In the genomic region with DNA sequence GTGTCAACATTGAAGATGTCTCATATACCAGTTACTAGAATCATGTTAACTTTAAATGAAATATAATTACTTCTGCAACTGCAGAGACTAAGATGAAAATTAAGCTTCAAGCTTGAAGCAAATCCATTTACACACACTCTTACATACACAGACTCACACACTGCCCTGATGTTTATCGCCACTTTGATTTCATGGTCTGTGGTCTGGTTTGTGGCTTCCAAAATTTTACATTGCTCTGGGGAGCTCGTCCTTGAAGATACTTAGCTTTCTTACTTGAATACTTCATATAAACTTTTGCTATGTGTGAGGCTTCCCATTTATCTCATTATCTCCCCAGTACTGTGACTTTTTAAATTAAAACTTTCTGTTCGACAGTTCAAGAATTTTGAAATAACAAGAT, we compare ENCODE assay signal across 31 cellular contexts. TPM values are rescaled to one million over a fixed set of nuclear protein-coding genes. Genes with fewer than 3 reads are reported as not detected.
DNase-seq lines count a peak whose midpoint lies in the region; ATAC-seq, FAIRE-seq and TF ChIP-seq lines count a peak whose summit lies in the region.
"Had no signal": no experiment of that assay in that cellular context is flagged by ENCODE, and none has a peak within 500 bp of the region (broad histone marks: within the 10 kb centered on the region; RNA-seq: fewer than 3 reads in every experiment).

No MANE protein-coding gene starts in this region.

- SMC1A ChIA-PET in GM12878 (lab: Charles Lee; ENCODE audit: uncharacterized antibody, unreplicated experiment): interaction anchor here (0.8 to 5.7 kb wide), 19 partner anchors 9 to 126 kb away, joined by 3 to 41 read pairs (median 5); no protein-coding TSS in a partner anchor

- TF ChIP-seq RAD21 in GM12878 (IDR thresholded peaks at IDR 0.05; ENCODE audit: insufficient read depth, low read depth, low read length): no peak

- no TSS peak for BruUV-seq in A673 (replicated peaks; lab: Mats Ljungman, UMichigan)
- no TSS peak for BruUV-seq in GM12878 (replicated peaks; lab: Mats Ljungman, UMichigan)

- WGBS in GM12878 (ENCODE audit: insufficient coverage, insufficient replicate concordance, low lambda C conversion rate, missing lambda C conversion rate): 10% methylated on average over 3 of the region's 3 CpGs

- H3K4me1 ChIP-seq in A673 (ENCODE audit: insufficient read depth, low read length, poor library complexity, severe bottlenecking) (no peaks in the 10 kb centered on the region), Loucy (ENCODE audit: insufficient read depth, low read length, poor library complexity, severe bottlenecking) (peaks cover 11% of the 10 kb centered on the region), GM12878 (ENCODE audit: control insufficient read depth, insufficient read depth, low read length) (peaks cover 10% of the 10 kb centered on the region; the same call in 1 of the 2 replicates)
- H3K4me1 ChIP-seq: BE2C, esophagus muscularis mucosa, foreskin keratinocyte, heart right ventricle, right atrium auricular region had no signal

- H3F3A ChIP-seq in Loucy (ENCODE audit: low read depth): no peaks in the 10 kb centered on the region

- FAIRE-seq in GM12878 (lab: Jason Lieb, UNC): peak; percentile 31
- FAIRE-seq: G401.6, pancreas had no signal

- H2AFZ ChIP-seq in Loucy (ENCODE audit: low read length): no peak overlapping the region
- no peak overlapping the region; the same call in 1 of the 2 replicates for H2AFZ ChIP-seq in GM12878 (ENCODE audit: control insufficient read depth, low read depth, low read length)

- RAD21 ChIA-PET in GM12878 (lab: Charles Lee; ENCODE audit: unreplicated experiment): interaction anchor here (1.3 to 4.6 kb wide), 8 partner anchors 11 to 129 kb away, joined by 3 to 18 read pairs (median 8); no protein-coding TSS in a partner anchor

- DNase-seq in A673 (ENCODE audit: low spot score) (peak; percentile 39), GM12878 (ENCODE audit: low read depth, low spot score) (no peak), activated gamma-delta T cell treated with Interleukin-2 at 50 U/mL for 16 hours (no peak), NCI-H2196 (lab: John Stamatoyannopoulos, UW; ENCODE audit: unreplicated experiment) (no peak)
- DNase-seq in effector CD8-positive, alpha-beta T cell (lab: John Stamatoyannopoulos, UW): no peak
- DNase-seq: ACHN; activated CD4-positive, alpha-beta T cell treated with anti-CD3 and anti-CD28 coated beads, Interleukin-2, amount 10 ng/mL, durations not matched to agents 24 days and 14 days; anterior cingulate cortex; BE2C; DMS53; endodermal cell; foreskin keratinocyte; heart right ventricle; mucosa of descending colon; NCI-H1105 treated with DMSO at 0.1 percent for 48 hours; NCI-H2029 treated with DMSO at 0.1 percent for 48 hours; NCI-H2227 treated with DMSO at 0.1 percent for 48 hours; NCI-H526 treated with DMSO at 0.1 percent for 48 hours; pancreas; stimulated activated CD4-positive, alpha-beta T cell treated with anti-CD3 and anti-CD28 coated beads, Interleukin-2, amount 100 ng/mL, for 24 hours; transverse colon had no signal

- no peak overlapping the region for H3K27ac ChIP-seq in A673 (ENCODE audit: low read depth, low read length, poor library complexity, severe bottlenecking)
- H3K27ac ChIP-seq in GM12878 (ENCODE audit: control insufficient read depth, insufficient read depth): no peak overlapping the region
- H3K27ac ChIP-seq: coronary artery, esophagus muscularis mucosa, foreskin keratinocyte, heart right ventricle, right atrium auricular region had no signal

- no peaks in the 10 kb centered on the region for H4K20me1 ChIP-seq in Loucy (ENCODE audit: insufficient read depth, low read length, poor library complexity, severe bottlenecking)
- no peaks in the 10 kb centered on the region for H4K20me1 ChIP-seq in GM12878 (ENCODE audit: control insufficient read depth, insufficient read depth)

- H3K36me3 ChIP-seq in A673 (ENCODE audit: insufficient read depth, low read length, poor library complexity, severe bottlenecking) (no peaks in the 10 kb centered on the region), Loucy (ENCODE audit: insufficient read depth, low read length) (no peaks in the 10 kb centered on the region), GM12878 (ENCODE audit: control insufficient read depth in 2 of 2, insufficient read depth in 2 of 2, low read length in 1 of 2) (no peaks in the 10 kb centered on the region)
- H3K36me3 ChIP-seq: BE2C, esophagus muscularis mucosa, heart right ventricle, pancreas, right atrium auricular region, transverse colon had no signal

- no peaks in the 10 kb centered on the region for H3K9me3 ChIP-seq in A673 (ENCODE audit: low read depth, low read length, poor library complexity, severe bottlenecking)
- H3K9me3 ChIP-seq in Loucy (ENCODE audit: insufficient read depth, low read depth, low read length): no peaks in the 10 kb centered on the region
- H3K9me3 ChIP-seq in GM12878 (replicated peaks; ENCODE audit: control insufficient read depth, insufficient read depth, low read length): no peaks in the 10 kb centered on the region
- H3K9me3 ChIP-seq: BE2C, esophagus muscularis mucosa, heart right ventricle, mucosa of descending colon, pancreas, right atrium auricular region, transverse colon had no signal

- no peaks in the 10 kb centered on the region for H3K9me2 ChIP-seq in Loucy (replicated peaks; ENCODE audit: low read depth, low read length)

- no peak for TF ChIP-seq CTCF in A673 (conservative IDR thresholded peaks at IDR 0.05; ENCODE audit: low read depth, low read length)
- no peak for TF ChIP-seq CTCF in Loucy (conservative IDR thresholded peaks at IDR 0.05; ENCODE audit: low read length)
- no peak for TF ChIP-seq CTCF in GM12878 (IDR thresholded peaks at IDR 0.05 in 2 of 3, conservative IDR thresholded peaks at IDR 0.05 in 1 of 3; ENCODE audit: control insufficient read depth in 2 of 3, extremely low read depth in 1 of 3, insufficient read depth in 1 of 3, low read depth in 3 of 3, low read length in 3 of 3)

- ATAC-seq in GM18909 (IDR thresholded peaks at IDR 0.05; ENCODE audit: poor library complexity, unreplicated experiment) (peak; percentile 49), GM12878 (peak; percentile 82), GM18505 (IDR thresholded peaks at IDR 0.05; ENCODE audit: unreplicated experiment) (no peak)
- ATAC-seq: activated T-helper 17 cell treated with anti-CD3 and anti-CD28 coated beads, Interleukin-2, amount 50 U/mL, for 72 hours; heart right ventricle; pancreas had no signal

- H3K4me2 ChIP-seq in Loucy (ENCODE audit: low read depth, low read length, poor library complexity, severe bottlenecking) (peak overlapping the region; percentile 34), GM12878 (ENCODE audit: control insufficient read depth, insufficient read depth) (peak overlapping the region; percentile 60)

- CTCF ChIA-PET in A673 (lab: Charles Lee): no interaction called here
- CTCF ChIA-PET in GM12878 (lab: Yijun Ruan, JAX): interaction anchor here (0.8 to 2.9 kb wide), 9 partner anchors 11 to 127 kb away, joined by 3 to 14 read pairs (median 4); no protein-coding TSS in a partner anchor

- no peak for TF ChIP-seq EP300 in GM12878 (IDR thresholded peaks at IDR 0.05; ENCODE audit: borderline replicate concordance in 1 of 2, control insufficient read depth in 1 of 2, low read depth in 2 of 2, low read length in 2 of 2)

- H3K4me3 ChIP-seq in A673 (ENCODE audit: low read depth, low read length, poor library complexity, severe bottlenecking) (no peak overlapping the region), Loucy (ENCODE audit: low read length, poor library complexity, severe bottlenecking) (no peak overlapping the region), GM12878 (no peak overlapping the region)
- H3K4me3 ChIP-seq: coronary artery, esophagus muscularis mucosa, heart right ventricle, mucosa of descending colon, pancreas, right atrium auricular region, transverse colon had no signal

- H3K79me2 ChIP-seq in Loucy (ENCODE audit: insufficient read depth, low read length) (no peaks in the 10 kb centered on the region), GM12878 (ENCODE audit: control insufficient read depth, insufficient read depth, low read length) (no peaks in the 10 kb centered on the region)

- intact Hi-C loops in A673 (cut with micrococcal nuclease; ENCODE audit: unreplicated experiment): no loop called here
- intact Hi-C loops in GM12878 (cut with micrococcal nuclease; ENCODE audit: unreplicated experiment): no loop called here

- no peak overlapping the region for H3K9ac ChIP-seq in Loucy (ENCODE audit: low read depth, low read length, poor library complexity, severe bottlenecking)
- H3K9ac ChIP-seq in GM12878 (ENCODE audit: control insufficient read depth, insufficient read depth, low read length): no peak overlapping the region

- TF ChIP-seq POLR2A in GM12878 (IDR thresholded peaks at IDR 0.05; ENCODE audit: low read depth, low read length): no peak
- TF ChIP-seq POLR2A in GM18505 (IDR thresholded peaks at IDR 0.05; ENCODE audit: borderline replicate concordance, extremely low read depth, insufficient read depth, insufficient read length): no peak

- in situ Hi-C loops in GM12878 (cut with MboI): no loop called here

- POLR2A ChIA-PET in A673 (lab: Charles Lee; ENCODE audit: low non-redundant PET): no interaction called here
- POLR2A ChIA-PET in GM12878 (lab: Charles Lee): interaction anchor here (1.1 kb wide), 1 partner anchor 8 kb away, joined by 3 read pairs; no protein-coding TSS in a partner anchor

- no peaks in the 10 kb centered on the region for H3K27me3 ChIP-seq in A673 (replicated peaks; ENCODE audit: insufficient read depth, low read depth, low read length, poor library complexity)
- peaks cover 69% of the 10 kb centered on the region for H3K27me3 ChIP-seq in Loucy (ENCODE audit: insufficient read depth, low read length, poor library complexity, severe bottlenecking)
- H3K27me3 ChIP-seq in GM12878 (replicated peaks in 1 of 2; ENCODE audit: control insufficient read depth in 2 of 2, insufficient read depth in 2 of 2, low read length in 1 of 2): no peaks in the 10 kb centered on the region
- H3K27me3 ChIP-seq: BE2C, esophagus muscularis mucosa, foreskin keratinocyte, pancreas, right atrium auricular region, transverse colon had no signal

RNA-seq across cellular contexts. Expression of a gene that starts 35.8 kb away (rescaled TPM):
- total RNA-seq in A673 (2021) (not detected in 2 replicates), GM12878 (2014; rRNA removed) (under 0.01 and 0.11 TPM in 2 replicates), GM12878 (2014; rRNA removed; fragmentation: Illumina TruSeq; extraction: Trizol) (0.05 TPM in 1 of 2 replicates, not detected in the other), GM12878 (2021) (not detected in 2 replicates)
- 0.06 TPM in 1 of 2 replicates, not detected in the other for total RNA-seq in GM12878 (2013; cell fraction: nucleolus; rRNA removed)
- polyA plus RNA-seq in GM12878 (2011; ENCODE audit: low read depth): not detected
- polyA plus RNA-seq in GM12878 (2011; rRNA removed) (0.01 TPM in 2 replicates), GM12878 (2014; fragmentation: Illumina TruSeq; extraction: Trizol) (0.01 TPM in 1 of 2 replicates, not detected in the other), GM12878 (2014; fragmentation: Nextera tagmentation; extraction: Ambion mirVana) (under 1 TPM; 0.08 to 0.09 TPM), GM12878 (2014; rRNA removed) (0.04 and 0.09 TPM in 2 replicates), GM12878 (2016; fragmentation: Nextera tagmentation; extraction: Ambion mirVana) (1 to 10 TPM in 1 of 2 experiments, under 1 TPM in 1; 0.48 to 1.1 TPM)
- polyA plus RNA-seq in GM12878 (2011; cell fraction: cytosol; rRNA removed): 0.01 TPM in 1 of 2 replicates, not detected in the other
- polyA plus RNA-seq in GM12878 (2011; cell fraction: nucleus; rRNA removed): not detected in 2 replicates
- 0.22 TPM in 1 of 2 replicates, not detected in the other for polyA plus RNA-seq in GM12878 (2012)
- not detected in 2 replicates for polyA minus RNA-seq in GM12878 (2011; rRNA and poly(A)+ RNA removed)
- polyA minus RNA-seq in GM12878 (2011; cell fraction: cytosol; rRNA and poly(A)+ RNA removed): not detected in 2 replicates
- not detected in 2 replicates for polyA minus RNA-seq in GM12878 (2011; cell fraction: nucleus; rRNA and poly(A)+ RNA removed)
- total RNA-seq: activated CD4-positive, alpha-beta T cell treated with anti-CD3 and anti-CD28 coated beads, Interleukin-2, amount 10 ng/mL, durations not matched to agents 24 days and 14 days; activated T-helper 17 cell treated with anti-CD3 and anti-CD28 coated beads, Interleukin-2, amount 50 U/mL, for 72 hours; foreskin keratinocyte; lung microvascular endothelial cell; right atrium auricular region had no signal
- polyA plus RNA-seq: foreskin keratinocyte, heart right ventricle, neural cell had no signal
